Comparison of ENCODE assay signal across 1 cellular context in genomic region chr3:66809579-66809958, GRCh38.
TF ChIP-seq lines count a peak whose summit lies in the region.

No MANE protein-coding gene starts in this region.

TF ChIP-seq in K562, 482 proteins besides CTCF, POLR2A, EP300 and RAD21 (continued from another document):
- TF ChIP-seq CREB3L1 (IDR thresholded peaks at IDR 0.05; ENCODE audit: borderline replicate concordance, low read depth) (no peak), NCOA6 (IDR thresholded peaks at IDR 0.05) (no peak), MIER1 (IDR thresholded peaks at IDR 0.05; ENCODE audit: low read depth) (no peak), SMAD4 (CRISPR knock-in tag; conservative IDR thresholded peaks at IDR 0.05) (no peak), NFIC (IDR thresholded peaks at IDR 0.05) (no peak)
TF ChIP-seq in K562: peak in this region for 2.
